In genomic region chr3:99114565-99115291, GRCh38 we compare ENCODE assay signal across 8 cellular contexts.
DNase-seq lines count a peak whose midpoint lies in the region; ATAC-seq and TF ChIP-seq lines count a peak whose summit lies in the region.

No MANE protein-coding gene starts in this region.

- H3K27ac ChIP-seq in breast epithelium (no peak overlapping the region), PC-9 (no peak overlapping the region), upper lobe of right lung (no peak overlapping the region)

- H4K20me1 ChIP-seq in PC-9 (ENCODE audit: insufficient read depth): no peaks in the 10 kb centered on the region

- H3K4me1 ChIP-seq in breast epithelium (no peaks in the 10 kb centered on the region), PC-9 (replicated peaks; ENCODE audit: insufficient read depth) (no peaks in the 10 kb centered on the region), upper lobe of right lung (no peaks in the 10 kb centered on the region)

- ATAC-seq in upper lobe of right lung: peak; percentile 63

- POLR2A ChIA-PET in MCF 10A (lab: Yijun Ruan, JAX): interaction anchor here (1.2 kb wide), 1 partner anchor 14 kb away, joined by 3 read pairs; no protein-coding TSS in a partner anchor
- POLR2A ChIA-PET in PC-9 (lab: Charles Lee; ENCODE audit: unreplicated experiment): interaction anchor here (0.5 kb wide), 1 partner anchor 532 kb away, joined by 6 read pairs; no protein-coding TSS in a partner anchor

- no peaks in the 10 kb centered on the region for H3F3A ChIP-seq in PC-9 (ENCODE audit: insufficient read depth, low read depth)

- TF ChIP-seq POLR2A in breast epithelium (IDR thresholded peaks at IDR 0.05): no peak

- H3K27me3 ChIP-seq in breast epithelium (no peaks in the 10 kb centered on the region), PC-9 (ENCODE audit: insufficient read depth, low read depth) (no peaks in the 10 kb centered on the region), upper lobe of right lung (no peaks in the 10 kb centered on the region)

- CTCF ChIA-PET in MCF 10A (lab: Yijun Ruan, JAX): interaction anchor here (0.7 to 2.5 kb wide), 19 partner anchors 20 to 674 kb away, joined by 3 to 16 read pairs (median 4); no protein-coding TSS in a partner anchor
- CTCF ChIA-PET in PC-9 (lab: Charles Lee): interaction anchor here (1.3 kb wide), 1 partner anchor 633 kb away, joined by 5 read pairs; no protein-coding TSS in a partner anchor

- no peak overlapping the region for H3K4me3 Mint-ChIP-seq in MCF 10A (ENCODE audit: unreplicated experiment)

- no peaks in the 10 kb centered on the region for H3K79me2 ChIP-seq in PC-9 (ENCODE audit: low read depth)

- no peak overlapping the region for H2AFZ ChIP-seq in PC-9

- no peak overlapping the region for H3K27ac Mint-ChIP-seq in MCF 10A (ENCODE audit: low read depth, unreplicated experiment)

- H3K4me1 Mint-ChIP-seq in MCF 10A (ENCODE audit: insufficient read depth, unreplicated experiment): no peaks in the 10 kb centered on the region

- BruUV-seq in MCF 10A (replicated peaks; lab: Mats Ljungman, UMichigan) (no TSS peak), PC-9 (replicated peaks; lab: Mats Ljungman, UMichigan) (no TSS peak)

- intact Hi-C loops in MCF 10A (cut with micrococcal nuclease) (loop anchor here (1.0 to 10.0 kb wide), 8 partner anchors 59 to 693 kb away; partner anchors contain the start of gene COL8A1), breast epithelium (cut with DNase I; ENCODE audit: low total_unique reads) (no loop called here), PC-9 (cut with micrococcal nuclease; ENCODE audit: unreplicated experiment) (loop anchor here (1.0 to 10.0 kb wide), 3 partner anchors 59 to 670 kb away; no protein-coding TSS in a partner anchor), upper lobe of right lung (cut with DNase I) (no loop called here), posterior vena cava (cut with DNase I) (no loop called here)

- no peaks in the 10 kb centered on the region for H3K36me3 Mint-ChIP-seq in MCF 10A (ENCODE audit: insufficient read depth, unreplicated experiment)

- no peaks in the 10 kb centered on the region for H3K9me3 Mint-ChIP-seq in MCF 10A (ENCODE audit: unreplicated experiment)

- no peak overlapping the region for H3K4me2 ChIP-seq in PC-9

- H3K9me2 ChIP-seq in PC-9 (ENCODE audit: insufficient read depth): no peaks in the 10 kb centered on the region

- no peaks in the 10 kb centered on the region for H3K27me3 Mint-ChIP-seq in MCF 10A (ENCODE audit: insufficient read depth, unreplicated experiment)

- H3K4me3 ChIP-seq in breast epithelium (no peak overlapping the region), PC-9 (no peak overlapping the region), fibroblast of mammary gland (ENCODE audit: control insufficient read depth, low read depth, low read length) (no peak overlapping the region), upper lobe of right lung (no peak overlapping the region)

- TF ChIP-seq CTCF in MCF 10A (IDR thresholded peaks at IDR 0.05; ENCODE audit: unreplicated experiment): peak; percentile 82
- no peak for TF ChIP-seq CTCF in breast epithelium (IDR thresholded peaks at IDR 0.05)
- peak; percentile 91 for TF ChIP-seq CTCF in PC-9 (conservative IDR thresholded peaks at IDR 0.05)
- peak; percentile 99 for TF ChIP-seq CTCF in fibroblast of mammary gland (conservative IDR thresholded peaks at IDR 0.05; ENCODE audit: control insufficient read depth, insufficient read depth, low read depth, low read length)
- no peak for TF ChIP-seq CTCF in upper lobe of right lung (IDR thresholded peaks at IDR 0.05)

- H3K9me3 ChIP-seq in breast epithelium: peaks cover 0 to 3% of the 10 kb centered on the region in 2 donors
- no peaks in the 10 kb centered on the region for H3K9me3 ChIP-seq in PC-9 (ENCODE audit: insufficient read depth, low read depth)
- H3K9me3 ChIP-seq in upper lobe of right lung: no peaks in the 10 kb centered on the region

- H3K36me3 ChIP-seq in breast epithelium: no peaks in the 10 kb centered on the region
- H3K36me3 ChIP-seq in PC-9 (ENCODE audit: low read depth): no peaks in the 10 kb centered on the region
- no peaks in the 10 kb centered on the region for H3K36me3 ChIP-seq in upper lobe of right lung

- peak; percentile 76 for DNase-seq in MCF 10A (ENCODE audit: unreplicated experiment)
- no peak for DNase-seq in breast epithelium (ENCODE audit: low spot score in 2 of 2)
- peak in 1 of 2 experiments; percentile 19 for DNase-seq in PC-9
- DNase-seq in fibroblast of mammary gland (ENCODE audit: low read depth): peak; percentile 74
- DNase-seq in upper lobe of right lung: no peak
- no peak for DNase-seq in posterior vena cava (ENCODE audit: low spot score)
- DNase-seq in activated CD8-positive, alpha-beta memory T cell treated with anti-CD3 and anti-CD28 coated beads, Interleukin-2, amount 50 U/mL, for 48 hours: no peak
- DNase-seq in NCI-H774 (lab: John Stamatoyannopoulos, UW): no peak

Comparison
In these comparisons a context has a peak if more than half of its experiments do, and no peak if none do; other contexts are left out.
1. DNase-seq: peak in MCF 10A (single experiment) and fibroblast of mammary gland (single experiment); none in breast epithelium (0 of 2), upper lobe of right lung (single experiment), posterior vena cava (single experiment), activated CD8-positive, alpha-beta memory T cell treated with anti-CD3 and anti-CD28 coated beads, Interleukin-2, amount 50 U/mL, for 48 hours (single experiment) and NCI-H774 (single experiment).
2. CTCF ChIP-seq: peak in MCF 10A (single experiment), PC-9 (single experiment) and fibroblast of mammary gland (single experiment); none in breast epithelium (0 of 3) and upper lobe of right lung (single experiment).
3. intact Hi-C loops: an anchor here in MCF 10A (1.0 to 10.0 kb wide) and PC-9 (1.0 to 10.0 kb wide); none called in breast epithelium, upper lobe of right lung and posterior vena cava.